ENCODE assay signal across 1 cellular context in the genomic region with DNA sequence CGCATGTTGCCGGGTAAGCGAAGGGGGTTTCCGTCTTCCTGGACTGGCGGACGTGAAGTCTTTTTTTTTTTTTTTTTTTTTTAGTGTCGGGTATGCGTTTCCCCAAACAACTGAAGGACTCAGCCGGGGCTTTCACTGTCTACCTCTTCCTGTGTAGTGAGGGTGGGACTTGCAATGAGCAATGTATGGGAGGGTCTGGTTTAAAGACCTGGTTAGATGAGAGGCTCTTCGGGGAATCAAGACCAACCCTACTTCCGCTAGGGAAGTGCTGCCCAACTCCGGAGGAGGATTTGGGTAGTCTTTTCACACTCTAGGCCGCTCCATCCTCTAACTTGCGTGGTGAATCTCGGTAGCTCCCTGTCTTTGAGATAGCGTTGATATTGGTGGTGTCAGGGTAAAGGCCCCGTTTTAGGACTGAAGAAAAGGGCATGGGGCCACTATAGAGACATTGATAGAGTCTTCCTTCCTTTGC.
TF ChIP-seq lines count a peak whose summit lies in the region.

No MANE protein-coding gene starts in this region.

TF ChIP-seq in K562, 482 proteins besides CTCF, POLR2A, EP300 and RAD21 (continued from another document):
- TF ChIP-seq SRF (CRISPR knock-in tag; IDR thresholded peaks at IDR 0.05) (0 out of 4 replicates have a peak, but pooled peaks of 1 of the 2 experiments have one; percentile 39), ZNF197 (CRISPR knock-in tag; IDR thresholded peaks at IDR 0.05; ENCODE audit: low read depth) (no peak), ELF1 (tag; IDR thresholded peaks at IDR 0.05) (peak; percentile 72), ILF3 (IDR thresholded peaks at IDR 0.05; ENCODE audit: borderline replicate concordance) (no peak), POLR2AphosphoS2 (IDR thresholded peaks at IDR 0.05; ENCODE audit: low read length) (no peak), SIN3A (IDR thresholded peaks at IDR 0.05; ENCODE audit: borderline replicate concordance in 2 of 2, control insufficient read depth in 1 of 2, low read depth in 2 of 2, low read length in 2 of 2) (no peak), ZBTB8A (IDR thresholded peaks at IDR 0.05; ENCODE audit: partially characterized antibody) (no peak), CREB1 (IDR thresholded peaks at IDR 0.05) (no peak), CREB1 (CRISPR knock-in tag; IDR thresholded peaks at IDR 0.05) (no peak), PPARD (CRISPR knock-in tag; IDR thresholded peaks at IDR 0.05) (no peak), PTTG1 (tag; IDR thresholded peaks at IDR 0.05; ENCODE audit: low read depth) (no peak), PTRF (tag; IDR thresholded peaks at IDR 0.05) (no peak), OTX1 (CRISPR knock-in tag; IDR thresholded peaks at IDR 0.05) (0 out of 2 replicates have a peak, but pooled peaks have one; percentile 47), HDAC1 (IDR thresholded peaks at IDR 0.05) (0 out of 4 replicates have a peak, but pooled peaks of 1 of the 2 experiments have one; percentile 7), NBN (IDR thresholded peaks at IDR 0.05; ENCODE audit: low read depth) (no peak), RBM22 (IDR thresholded peaks at IDR 0.05; ENCODE audit: low read depth, low read length, poor library complexity, severe bottlenecking) (no peak)
- TF ChIP-seq, protein P1, sequence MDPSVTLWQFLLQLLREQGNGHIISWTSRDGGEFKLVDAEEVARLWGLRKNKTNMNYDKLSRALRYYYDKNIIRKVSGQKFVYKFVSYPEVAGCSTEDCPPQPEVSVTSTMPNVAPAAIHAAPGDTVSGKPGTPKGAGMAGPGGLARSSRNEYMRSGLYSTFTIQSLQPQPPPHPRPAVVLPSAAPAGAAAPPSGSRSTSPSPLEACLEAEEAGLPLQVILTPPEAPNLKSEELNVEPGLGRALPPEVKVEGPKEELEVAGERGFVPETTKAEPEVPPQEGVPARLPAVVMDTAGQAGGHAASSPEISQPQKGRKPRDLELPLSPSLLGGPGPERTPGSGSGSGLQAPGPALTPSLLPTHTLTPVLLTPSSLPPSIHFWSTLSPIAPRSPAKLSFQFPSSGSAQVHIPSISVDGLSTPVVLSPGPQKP (CRISPR knock-in tag; IDR thresholded peaks at IDR 0.05), result no peak
- TF ChIP-seq, protein P2, sequence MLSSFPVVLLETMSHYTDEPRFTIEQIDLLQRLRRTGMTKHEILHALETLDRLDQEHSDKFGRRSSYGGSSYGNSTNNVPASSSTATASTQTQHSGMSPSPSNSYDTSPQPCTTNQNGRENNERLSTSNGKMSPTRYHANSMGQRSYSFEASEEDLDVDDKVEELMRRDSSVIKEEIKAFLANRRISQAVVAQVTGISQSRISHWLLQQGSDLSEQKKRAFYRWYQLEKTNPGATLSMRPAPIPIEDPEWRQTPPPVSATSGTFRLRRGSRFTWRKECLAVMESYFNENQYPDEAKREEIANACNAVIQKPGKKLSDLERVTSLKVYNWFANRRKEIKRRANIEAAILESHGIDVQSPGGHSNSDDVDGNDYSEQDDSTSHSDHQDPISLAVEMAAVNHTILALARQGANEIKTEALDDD (IDR thresholded peaks at IDR 0.05), result peak; percentile 51
- TF ChIP-seq, protein P3, sequence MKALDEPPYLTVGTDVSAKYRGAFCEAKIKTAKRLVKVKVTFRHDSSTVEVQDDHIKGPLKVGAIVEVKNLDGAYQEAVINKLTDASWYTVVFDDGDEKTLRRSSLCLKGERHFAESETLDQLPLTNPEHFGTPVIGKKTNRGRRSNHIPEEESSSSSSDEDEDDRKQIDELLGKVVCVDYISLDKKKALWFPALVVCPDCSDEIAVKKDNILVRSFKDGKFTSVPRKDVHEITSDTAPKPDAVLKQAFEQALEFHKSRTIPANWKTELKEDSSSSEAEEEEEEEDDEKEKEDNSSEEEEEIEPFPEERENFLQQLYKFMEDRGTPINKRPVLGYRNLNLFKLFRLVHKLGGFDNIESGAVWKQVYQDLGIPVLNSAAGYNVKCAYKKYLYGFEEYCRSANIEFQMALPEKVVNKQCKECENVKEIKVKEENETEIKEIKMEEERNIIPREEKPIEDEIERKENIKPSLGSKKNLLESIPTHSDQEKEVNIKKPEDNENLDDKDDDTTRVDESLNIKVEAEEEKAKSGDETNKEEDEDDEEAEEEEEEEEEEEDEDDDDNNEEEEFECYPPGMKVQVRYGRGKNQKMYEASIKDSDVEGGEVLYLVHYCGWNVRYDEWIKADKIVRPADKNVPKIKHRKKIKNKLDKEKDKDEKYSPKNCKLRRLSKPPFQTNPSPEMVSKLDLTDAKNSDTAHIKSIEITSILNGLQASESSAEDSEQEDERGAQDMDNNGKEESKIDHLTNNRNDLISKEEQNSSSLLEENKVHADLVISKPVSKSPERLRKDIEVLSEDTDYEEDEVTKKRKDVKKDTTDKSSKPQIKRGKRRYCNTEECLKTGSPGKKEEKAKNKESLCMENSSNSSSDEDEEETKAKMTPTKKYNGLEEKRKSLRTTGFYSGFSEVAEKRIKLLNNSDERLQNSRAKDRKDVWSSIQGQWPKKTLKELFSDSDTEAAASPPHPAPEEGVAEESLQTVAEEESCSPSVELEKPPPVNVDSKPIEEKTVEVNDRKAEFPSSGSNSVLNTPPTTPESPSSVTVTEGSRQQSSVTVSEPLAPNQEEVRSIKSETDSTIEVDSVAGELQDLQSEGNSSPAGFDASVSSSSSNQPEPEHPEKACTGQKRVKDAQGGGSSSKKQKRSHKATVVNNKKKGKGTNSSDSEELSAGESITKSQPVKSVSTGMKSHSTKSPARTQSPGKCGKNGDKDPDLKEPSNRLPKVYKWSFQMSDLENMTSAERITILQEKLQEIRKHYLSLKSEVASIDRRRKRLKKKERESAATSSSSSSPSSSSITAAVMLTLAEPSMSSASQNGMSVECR (CRISPR knock-in tag; IDR thresholded peaks at IDR 0.05), result peak; percentile 8; the same call in 1 of the 2 replicates
- TF ChIP-seq, protein P4, sequence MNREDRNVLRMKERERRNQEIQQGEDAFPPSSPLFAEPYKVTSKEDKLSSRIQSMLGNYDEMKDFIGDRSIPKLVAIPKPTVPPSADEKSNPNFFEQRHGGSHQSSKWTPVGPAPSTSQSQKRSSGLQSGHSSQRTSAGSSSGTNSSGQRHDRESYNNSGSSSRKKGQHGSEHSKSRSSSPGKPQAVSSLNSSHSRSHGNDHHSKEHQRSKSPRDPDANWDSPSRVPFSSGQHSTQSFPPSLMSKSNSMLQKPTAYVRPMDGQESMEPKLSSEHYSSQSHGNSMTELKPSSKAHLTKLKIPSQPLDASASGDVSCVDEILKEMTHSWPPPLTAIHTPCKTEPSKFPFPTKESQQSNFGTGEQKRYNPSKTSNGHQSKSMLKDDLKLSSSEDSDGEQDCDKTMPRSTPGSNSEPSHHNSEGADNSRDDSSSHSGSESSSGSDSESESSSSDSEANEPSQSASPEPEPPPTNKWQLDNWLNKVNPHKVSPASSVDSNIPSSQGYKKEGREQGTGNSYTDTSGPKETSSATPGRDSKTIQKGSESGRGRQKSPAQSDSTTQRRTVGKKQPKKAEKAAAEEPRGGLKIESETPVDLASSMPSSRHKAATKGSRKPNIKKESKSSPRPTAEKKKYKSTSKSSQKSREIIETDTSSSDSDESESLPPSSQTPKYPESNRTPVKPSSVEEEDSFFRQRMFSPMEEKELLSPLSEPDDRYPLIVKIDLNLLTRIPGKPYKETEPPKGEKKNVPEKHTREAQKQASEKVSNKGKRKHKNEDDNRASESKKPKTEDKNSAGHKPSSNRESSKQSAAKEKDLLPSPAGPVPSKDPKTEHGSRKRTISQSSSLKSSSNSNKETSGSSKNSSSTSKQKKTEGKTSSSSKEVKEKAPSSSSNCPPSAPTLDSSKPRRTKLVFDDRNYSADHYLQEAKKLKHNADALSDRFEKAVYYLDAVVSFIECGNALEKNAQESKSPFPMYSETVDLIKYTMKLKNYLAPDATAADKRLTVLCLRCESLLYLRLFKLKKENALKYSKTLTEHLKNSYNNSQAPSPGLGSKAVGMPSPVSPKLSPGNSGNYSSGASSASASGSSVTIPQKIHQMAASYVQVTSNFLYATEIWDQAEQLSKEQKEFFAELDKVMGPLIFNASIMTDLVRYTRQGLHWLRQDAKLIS (CRISPR knock-in tag; IDR thresholded peaks at IDR 0.05), result no peak; the same call in 1 of the 2 replicates
- TF ChIP-seq, protein P5, sequence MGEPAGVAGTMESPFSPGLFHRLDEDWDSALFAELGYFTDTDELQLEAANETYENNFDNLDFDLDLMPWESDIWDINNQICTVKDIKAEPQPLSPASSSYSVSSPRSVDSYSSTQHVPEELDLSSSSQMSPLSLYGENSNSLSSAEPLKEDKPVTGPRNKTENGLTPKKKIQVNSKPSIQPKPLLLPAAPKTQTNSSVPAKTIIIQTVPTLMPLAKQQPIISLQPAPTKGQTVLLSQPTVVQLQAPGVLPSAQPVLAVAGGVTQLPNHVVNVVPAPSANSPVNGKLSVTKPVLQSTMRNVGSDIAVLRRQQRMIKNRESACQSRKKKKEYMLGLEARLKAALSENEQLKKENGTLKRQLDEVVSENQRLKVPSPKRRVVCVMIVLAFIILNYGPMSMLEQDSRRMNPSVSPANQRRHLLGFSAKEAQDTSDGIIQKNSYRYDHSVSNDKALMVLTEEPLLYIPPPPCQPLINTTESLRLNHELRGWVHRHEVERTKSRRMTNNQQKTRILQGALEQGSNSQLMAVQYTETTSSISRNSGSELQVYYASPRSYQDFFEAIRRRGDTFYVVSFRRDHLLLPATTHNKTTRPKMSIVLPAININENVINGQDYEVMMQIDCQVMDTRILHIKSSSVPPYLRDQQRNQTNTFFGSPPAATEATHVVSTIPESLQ (CRISPR knock-in tag; IDR thresholded peaks at IDR 0.05), result no peak
- TF ChIP-seq, protein P6, sequence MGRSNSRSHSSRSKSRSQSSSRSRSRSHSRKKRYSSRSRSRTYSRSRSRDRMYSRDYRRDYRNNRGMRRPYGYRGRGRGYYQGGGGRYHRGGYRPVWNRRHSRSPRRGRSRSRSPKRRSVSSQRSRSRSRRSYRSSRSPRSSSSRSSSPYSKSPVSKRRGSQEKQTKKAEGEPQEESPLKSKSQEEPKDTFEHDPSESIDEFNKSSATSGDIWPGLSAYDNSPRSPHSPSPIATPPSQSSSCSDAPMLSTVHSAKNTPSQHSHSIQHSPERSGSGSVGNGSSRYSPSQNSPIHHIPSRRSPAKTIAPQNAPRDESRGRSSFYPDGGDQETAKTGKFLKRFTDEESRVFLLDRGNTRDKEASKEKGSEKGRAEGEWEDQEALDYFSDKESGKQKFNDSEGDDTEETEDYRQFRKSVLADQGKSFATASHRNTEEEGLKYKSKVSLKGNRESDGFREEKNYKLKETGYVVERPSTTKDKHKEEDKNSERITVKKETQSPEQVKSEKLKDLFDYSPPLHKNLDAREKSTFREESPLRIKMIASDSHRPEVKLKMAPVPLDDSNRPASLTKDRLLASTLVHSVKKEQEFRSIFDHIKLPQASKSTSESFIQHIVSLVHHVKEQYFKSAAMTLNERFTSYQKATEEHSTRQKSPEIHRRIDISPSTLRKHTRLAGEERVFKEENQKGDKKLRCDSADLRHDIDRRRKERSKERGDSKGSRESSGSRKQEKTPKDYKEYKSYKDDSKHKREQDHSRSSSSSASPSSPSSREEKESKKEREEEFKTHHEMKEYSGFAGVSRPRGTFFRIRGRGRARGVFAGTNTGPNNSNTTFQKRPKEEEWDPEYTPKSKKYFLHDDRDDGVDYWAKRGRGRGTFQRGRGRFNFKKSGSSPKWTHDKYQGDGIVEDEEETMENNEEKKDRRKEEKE (IDR thresholded peaks at IDR 0.05; ENCODE audit: borderline replicate concordance in 1 of 2, control insufficient read depth in 1 of 2, low read depth in 2 of 2, low read length in 1 of 2), result 0 out of 4 replicates have a peak, but pooled peaks of 1 of the 2 experiments have one; percentile 7
